ENCODE assay signal across 8 cellular contexts in the genomic region with DNA sequence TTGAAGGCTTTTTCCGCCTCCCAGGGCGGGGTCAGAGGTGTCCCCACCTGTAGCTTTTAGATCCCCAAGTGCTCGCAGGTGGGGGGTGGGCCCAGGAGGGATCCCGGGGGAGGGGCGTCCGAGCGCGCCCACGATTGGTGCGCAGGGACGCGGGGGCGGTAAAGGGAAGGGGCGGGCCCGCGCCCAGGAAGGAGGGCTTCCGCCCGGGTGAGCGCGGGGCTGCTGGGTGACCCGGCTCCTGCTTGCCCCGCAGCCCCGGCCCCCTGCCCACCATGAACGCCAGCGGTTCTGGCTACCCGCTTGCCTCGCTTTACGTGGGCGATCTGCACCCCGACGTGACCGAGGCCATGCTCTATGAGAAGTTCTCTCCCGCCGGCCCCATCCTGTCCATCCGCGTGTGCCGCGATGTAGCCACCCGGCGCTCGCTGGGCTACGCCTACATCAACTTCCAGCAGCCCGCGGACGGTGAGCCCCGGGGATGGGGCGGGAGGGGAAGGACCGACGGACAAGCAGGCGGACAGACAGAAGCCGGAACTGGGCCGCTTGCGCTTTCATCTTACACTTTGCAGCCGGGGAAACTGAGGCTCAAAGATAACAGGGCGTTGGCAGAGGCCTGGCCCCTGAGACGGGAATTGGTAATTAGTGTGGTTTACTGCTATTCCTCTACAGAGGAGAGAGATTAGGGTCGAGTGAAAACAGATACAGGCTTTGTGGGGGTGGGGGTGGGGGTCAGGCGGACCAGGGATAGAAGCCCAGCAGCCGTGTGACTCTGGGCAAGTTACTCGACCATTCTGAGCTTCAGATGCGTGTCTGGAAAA. TPM values are rescaled to one million over a fixed set of nuclear protein-coding genes. Genes with fewer than 3 reads are reported as not detected.
DNase-seq lines count a peak whose midpoint lies in the region; ATAC-seq, FAIRE-seq and TF ChIP-seq lines count a peak whose summit lies in the region.

A gene (plus strand): TSS at position 189 of the 818 bp plus-strand sequence. CDS start 84 bp downstream, at position 273.

- peak within 1 kb of the TSS; percentile 88 to 95 for H3K4me2 ChIP-seq in H1 (ENCODE audit: insufficient read depth in 1 of 2, low read depth in 2 of 2, low read length in 2 of 2)

- DNase-seq in AG08395 (ENCODE audit: low spot score) (peak; percentile 88), NCI-H82 treated with DMSO at 0.1 percent for 48 hours (lab: John Stamatoyannopoulos, UW; ENCODE audit: unreplicated experiment) (peak; percentile 56), H1 (ENCODE audit: low read depth in 1 of 2, low spot score in 2 of 2) (peak; percentile 87), mesenteric fat pad (ENCODE audit: low spot score) (no peak)
- peak; percentile 89 for DNase-seq in activated CD8-positive, alpha-beta memory T cell treated with anti-CD3 and anti-CD28 coated beads for 24 hours
- peak; percentile 58 to 59 for DNase-seq in stimulated activated CD8-positive, alpha-beta memory T cell treated with anti-CD3 and anti-CD28 coated beads, Interleukin-15, amount 100 ng/mL, for 4 hours (ENCODE audit: low read depth in 2 of 2)

- peak within 1 kb of the TSS; percentile 48 to 68 (median 57) for H3K9ac ChIP-seq in H1 (replicated peaks in 1 of 4; ENCODE audit: extremely low read depth in 1 of 4, low read depth in 3 of 4, low read length in 3 of 4)

- no peak within 1 kb of the TSS for H2BK120ac ChIP-seq in H1 (replicated peaks; ENCODE audit: low read depth, low read length)

- TF ChIP-seq RAD21 in H1 (IDR thresholded peaks at IDR 0.05 in 1 of 2, conservative IDR thresholded peaks at IDR 0.05 in 1 of 2; ENCODE audit: low read depth in 2 of 2, low read length in 2 of 2), result no peak

- H2AK5ac ChIP-seq in H1 (ENCODE audit: low read depth, low read length), result peak within 1 kb of the TSS; percentile 20; the same call in 1 of the 2 replicates

- H3K36me3 ChIP-seq in H1 (ENCODE audit: control insufficient read depth in 2 of 4, insufficient read depth in 4 of 4, low read length in 3 of 4), result peaks cover 20 to 46% (median 36%) of the 10 kb centered on the region in 4 experiments

- H3K18ac ChIP-seq in H1 (ENCODE audit: extremely low read depth, low read length), result peak within 1 kb of the TSS; percentile 98

- H2BK15ac ChIP-seq in H1 (ENCODE audit: low read length), result 0 out of 2 replicates have a peak within 1 kb of the TSS, but pooled peaks have one; percentile 82

- TF ChIP-seq POLR2A in H1 (IDR thresholded peaks at IDR 0.05; ENCODE audit: control extremely low read depth in 1 of 2, low read depth in 2 of 2, low read length in 2 of 2), result peak in 1 of 2 experiments; percentile 16; a peak in 1 of 3 replicates

- no peak for TF ChIP-seq EP300 in H1 (IDR thresholded peaks at IDR 0.05; ENCODE audit: borderline replicate concordance in 1 of 2, low read depth in 2 of 2, low read length in 2 of 2)

- H4K20me1 ChIP-seq in H1 (replicated peaks in 1 of 2; ENCODE audit: control insufficient read depth in 1 of 2, insufficient read depth in 2 of 2, low read length in 2 of 2), result peaks cover 9 to 13% of the 10 kb centered on the region in 2 experiments

- H3K56ac ChIP-seq in H1 (replicated peaks; ENCODE audit: insufficient read length, low read depth, low read length), result no peak within 1 kb of the TSS

- ATAC-seq in GM19025 (IDR thresholded peaks at IDR 0.05; ENCODE audit: low read depth, unreplicated experiment), result peak; percentile 92
- peak; percentile 76 for ATAC-seq in HG03342 (IDR thresholded peaks at IDR 0.05; ENCODE audit: unreplicated experiment)

- 2% methylated on average over 37 of the region's 61 CpGs; no CpG with 5 or more reads in 1 of the 2 experiments for WGBS in H1 (ENCODE audit: extremely low coverage in 1 of 2, insufficient coverage in 1 of 2, insufficient read length in 1 of 2, insufficient replicate concordance in 2 of 2, low coverage in 1 of 2, low lambda C conversion rate in 2 of 2, missing lambda C conversion rate in 1 of 2), 2 experiments

- peaks cover 3% of the 10 kb centered on the region for H3K79me1 ChIP-seq in H1 (ENCODE audit: low read depth, low read length)

- CTCF ChIA-PET in H1 (lab: Charles Lee; ENCODE audit: partially characterized antibody), result interaction anchor here (0.6 to 1.9 kb wide), 10 partner anchors 9 to 294 kb away, joined by 3 to 7 read pairs (median 4); a partner anchor contains a TSS

- H2BK20ac ChIP-seq in H1 (ENCODE audit: low read length), result no peak within 1 kb of the TSS

- H2BK5ac ChIP-seq in H1 (ENCODE audit: low read depth, low read length), result peak within 1 kb of the TSS; percentile 72

- peaks cover 2% of the 10 kb centered on the region; the same call in 1 of the 2 replicates for H3K23me2 ChIP-seq in H1 (ENCODE audit: low read depth, low read length)

- POLR2A ChIA-PET in H1 (lab: Charles Lee; ENCODE audit: partially characterized antibody), result interaction anchor here (0.6 to 5.3 kb wide), 20 partner anchors 9 to 227 kb away, joined by 3 to 38 read pairs (median 4); a partner anchor contains a TSS

- H3K4me3 ChIP-seq in H1 (ENCODE audit: extremely low read depth in 1 of 4, insufficient read depth in 2 of 4, low read depth in 3 of 4, low read length in 4 of 4), result peak within 1 kb of the TSS; percentile 65 to 89 (median 82)

- H4K91ac ChIP-seq in H1 (replicated peaks; ENCODE audit: insufficient read length, low read length), result peak within 1 kb of the TSS; percentile 63

- no peak for FAIRE-seq in H1 (lab: Jason Lieb, UNC)

- H3K4ac ChIP-seq in H1 (replicated peaks; ENCODE audit: insufficient read length, low read depth, low read length), result no peak within 1 kb of the TSS

- no peak within 1 kb of the TSS for H3K23ac ChIP-seq in H1 (ENCODE audit: insufficient read length)

- H2AFZ ChIP-seq in H1 (ENCODE audit: low read length), result no peak within 1 kb of the TSS; the same call in 1 of the 2 replicates

- peak within 1 kb of the TSS; percentile 68; the same call in 1 of the 2 replicates for H2BK12ac ChIP-seq in H1 (ENCODE audit: low read depth, low read length)

- H4K5ac ChIP-seq in H1 (ENCODE audit: insufficient read length, low read depth, low read length), result peak within 1 kb of the TSS; percentile 91

- H4K8ac ChIP-seq in H1 (ENCODE audit: extremely low read depth, insufficient read depth, low read length), result peak within 1 kb of the TSS; percentile 45; the same call in 1 of the 2 replicates

- H3K79me2 ChIP-seq in H1 (ENCODE audit: control insufficient read depth in 1 of 2, insufficient read depth in 2 of 2, low read length in 2 of 2), result peaks cover 0 to 17% of the 10 kb centered on the region in 2 experiments; a peak in 1 of 4 replicates

- H3K27ac ChIP-seq in H1 (ENCODE audit: low read depth, low read length), result peak within 1 kb of the TSS; percentile 33; the same call in 1 of the 2 replicates

- H3K9me3 ChIP-seq in H1 (ENCODE audit: insufficient read depth in 2 of 2, low read depth in 1 of 2, low read length in 1 of 2), result no peaks in the 10 kb centered on the region

- H3K14ac ChIP-seq in H1 (ENCODE audit: insufficient read length), result no peak within 1 kb of the TSS

- no peaks in the 10 kb centered on the region for H3K27me3 ChIP-seq in H1 (replicated peaks in 1 of 4; ENCODE audit: control insufficient read depth in 3 of 4, extremely low read depth in 1 of 4, insufficient read depth in 3 of 4, low read length in 3 of 4)

- no peak for TF ChIP-seq CTCF in H1 (IDR thresholded peaks at IDR 0.05; ENCODE audit: control extremely low read depth in 1 of 3, insufficient read depth in 1 of 3, low read depth in 1 of 3, low read length in 3 of 3)

- H3K4me1 ChIP-seq in H1 (replicated peaks in 1 of 4; ENCODE audit: control insufficient read depth in 3 of 4, insufficient read depth in 4 of 4, low read length in 3 of 4), result peaks cover 0 to 6% (median 1%) of the 10 kb centered on the region in 4 experiments; a peak in 5 of 7 replicates

TF ChIP-seq in H1, 55 proteins besides CTCF, POLR2A, EP300 and RAD21 (continues in another document):
- TF ChIP-seq GTF2F1 (IDR thresholded peaks at IDR 0.05; ENCODE audit: borderline replicate concordance, low read depth, low read length) (no peak), NANOG (IDR thresholded peaks at IDR 0.05; ENCODE audit: insufficient read depth, low read depth, low read length, poor library complexity, severe bottlenecking) (no peak), PHF8 (conservative IDR thresholded peaks at IDR 0.05; ENCODE audit: low read depth, low read length) (peak; percentile 63), CHD2 (IDR thresholded peaks at IDR 0.05; ENCODE audit: low read length) (no peak), TAF7 (optimal IDR thresholded peaks at IDR 0.05; ENCODE audit: borderline replicate concordance, low read depth, low read length) (peak; percentile 25), SIN3A (conservative IDR thresholded peaks at IDR 0.05 in 1 of 2, IDR thresholded peaks at IDR 0.05 in 1 of 2; ENCODE audit: low read depth in 1 of 2, low read length in 2 of 2) (peak in 1 of 2 experiments; percentile 59; a peak in 1 of 4 replicates)
- TF ChIP-seq, protein P1, sequence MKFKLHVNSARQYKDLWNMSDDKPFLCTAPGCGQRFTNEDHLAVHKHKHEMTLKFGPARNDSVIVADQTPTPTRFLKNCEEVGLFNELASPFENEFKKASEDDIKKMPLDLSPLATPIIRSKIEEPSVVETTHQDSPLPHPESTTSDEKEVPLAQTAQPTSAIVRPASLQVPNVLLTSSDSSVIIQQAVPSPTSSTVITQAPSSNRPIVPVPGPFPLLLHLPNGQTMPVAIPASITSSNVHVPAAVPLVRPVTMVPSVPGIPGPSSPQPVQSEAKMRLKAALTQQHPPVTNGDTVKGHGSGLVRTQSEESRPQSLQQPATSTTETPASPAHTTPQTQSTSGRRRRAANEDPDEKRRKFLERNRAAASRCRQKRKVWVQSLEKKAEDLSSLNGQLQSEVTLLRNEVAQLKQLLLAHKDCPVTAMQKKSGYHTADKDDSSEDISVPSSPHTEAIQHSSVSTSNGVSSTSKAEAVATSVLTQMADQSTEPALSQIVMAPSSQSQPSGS (IDR thresholded peaks at IDR 0.05; ENCODE audit: low read length), result no peak
- TF ChIP-seq, protein P2, sequence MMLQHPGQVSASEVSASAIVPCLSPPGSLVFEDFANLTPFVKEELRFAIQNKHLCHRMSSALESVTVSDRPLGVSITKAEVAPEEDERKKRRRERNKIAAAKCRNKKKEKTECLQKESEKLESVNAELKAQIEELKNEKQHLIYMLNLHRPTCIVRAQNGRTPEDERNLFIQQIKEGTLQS (IDR thresholded peaks at IDR 0.05; ENCODE audit: insufficient read depth, low read depth, low read length), result no peak

RNA-seq across cellular contexts. Expression of the gene that starts here (rescaled TPM):
- total RNA-seq in H1 (2021; fragmentation: NEBNext Ultra II Directional; extraction: Animal tissue kit (Norgen Biotek cat#: 25700)), result 60.9 and 61.1 TPM in 2 replicates
- polyA plus RNA-seq in H1 (2011; rRNA removed), result 108 and 151 TPM in 2 replicates
- 155 TPM for polyA plus RNA-seq in H1 (2011; cell fraction: cytosol; rRNA removed)
- 347 TPM for polyA plus RNA-seq in H1 (2011; cell fraction: nucleus; rRNA removed)
- 83.3 to 100 TPM (median 93.5 TPM) in 4 replicates for polyA plus RNA-seq in H1 (2012, experiment 1 of 2)
- polyA plus RNA-seq in H1 (2012, experiment 2 of 2), result 37.4 TPM
- 58.3 TPM for polyA plus RNA-seq in H1 (2013, experiment 1 of 2)
- 46.6 TPM for polyA plus RNA-seq in H1 (2013, experiment 2 of 2)
- polyA minus RNA-seq in H1 (2011; rRNA and poly(A)+ RNA removed), result 40.6 and 47.9 TPM in 2 replicates
- polyA minus RNA-seq in H1 (2011; cell fraction: cytosol; rRNA and poly(A)+ RNA removed), result 32.8 TPM
- polyA minus RNA-seq in H1 (2011; cell fraction: nucleus; rRNA and poly(A)+ RNA removed), result 75.4 TPM
- total RNA-seq in mesenteric fat pad, result 10.1 TPM
